1 cellular context compared by ENCODE assay signal in genomic region chr11:22752908-22753310, GRCh38.
A peak's percentile ranks its signal among the peaks of the same experiment; 100 is the strongest.
TF ChIP-seq lines count a peak whose summit lies in the region.

No MANE protein-coding gene starts in this region.

TF ChIP-seq in K562, 482 proteins besides CTCF, POLR2A, EP300 and RAD21 (continued from another document):
- TF ChIP-seq CBX2 (IDR thresholded peaks at IDR 0.05; ENCODE audit: insufficient read depth, low read length, poor library complexity, severe bottlenecking), result no peak
- TF ChIP-seq TBL1XR1 (IDR thresholded peaks at IDR 0.05; ENCODE audit: low read length in 2 of 2), result peak in 1 of 2 experiments; percentile 93; a peak in 2 of 4 replicates
- no peak for TF ChIP-seq RFX1 (IDR thresholded peaks at IDR 0.05)
- TF ChIP-seq TEAD4 (IDR thresholded peaks at IDR 0.05; ENCODE audit: low read length), result peak; percentile 88
- TF ChIP-seq TEAD4 (CRISPR knock-in tag; IDR thresholded peaks at IDR 0.05; ENCODE audit: borderline replicate concordance), result no peak
- no peak for TF ChIP-seq HMG20B (CRISPR knock-in tag; IDR thresholded peaks at IDR 0.05)
- TF ChIP-seq RBFOX2 (IDR thresholded peaks at IDR 0.05; ENCODE audit: low read depth, low read length), result no peak
- no peak for TF ChIP-seq RBBP5 (IDR thresholded peaks at IDR 0.05; ENCODE audit: borderline replicate concordance, insufficient read depth, low read length, poor library complexity, severe bottlenecking)
- no peak for TF ChIP-seq FOXP4 (CRISPR knock-in tag; IDR thresholded peaks at IDR 0.05; ENCODE audit: borderline replicate concordance)
- peak; percentile 43 to 69; a peak in 2 of 4 replicates for TF ChIP-seq KDM1A (IDR thresholded peaks at IDR 0.05)
- TF ChIP-seq CBX3 (IDR thresholded peaks at IDR 0.05; ENCODE audit: borderline replicate concordance in 1 of 2, low read length in 2 of 2), result no peak
- no peak for TF ChIP-seq CGGBP1 (CRISPR knock-in tag; IDR thresholded peaks at IDR 0.05)
- no peak; the same call in 1 of the 2 replicates for TF ChIP-seq ZNF311 (CRISPR knock-in tag; IDR thresholded peaks at IDR 0.05)
- TF ChIP-seq, protein P1, sequence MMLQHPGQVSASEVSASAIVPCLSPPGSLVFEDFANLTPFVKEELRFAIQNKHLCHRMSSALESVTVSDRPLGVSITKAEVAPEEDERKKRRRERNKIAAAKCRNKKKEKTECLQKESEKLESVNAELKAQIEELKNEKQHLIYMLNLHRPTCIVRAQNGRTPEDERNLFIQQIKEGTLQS (IDR thresholded peaks at IDR 0.05), result peak; percentile 48; the same call in 1 of the 2 replicates
- TF ChIP-seq, protein P1 (CRISPR knock-in tag; conservative IDR thresholded peaks at IDR 0.05), result no peak
- TF ChIP-seq NCOR1 (IDR thresholded peaks at IDR 0.05), result peak; percentile 82
- TF ChIP-seq HNRNPK (IDR thresholded peaks at IDR 0.05; ENCODE audit: low read depth, low read length, poor library complexity, severe bottlenecking), result no peak
- no peak for TF ChIP-seq KDM4B (IDR thresholded peaks at IDR 0.05; ENCODE audit: borderline replicate concordance in 2 of 2, low read depth in 1 of 2)
TF ChIP-seq in K562: peak in this region for 46.
